29 cellular contexts compared by ENCODE assay signal in the genomic region with DNA sequence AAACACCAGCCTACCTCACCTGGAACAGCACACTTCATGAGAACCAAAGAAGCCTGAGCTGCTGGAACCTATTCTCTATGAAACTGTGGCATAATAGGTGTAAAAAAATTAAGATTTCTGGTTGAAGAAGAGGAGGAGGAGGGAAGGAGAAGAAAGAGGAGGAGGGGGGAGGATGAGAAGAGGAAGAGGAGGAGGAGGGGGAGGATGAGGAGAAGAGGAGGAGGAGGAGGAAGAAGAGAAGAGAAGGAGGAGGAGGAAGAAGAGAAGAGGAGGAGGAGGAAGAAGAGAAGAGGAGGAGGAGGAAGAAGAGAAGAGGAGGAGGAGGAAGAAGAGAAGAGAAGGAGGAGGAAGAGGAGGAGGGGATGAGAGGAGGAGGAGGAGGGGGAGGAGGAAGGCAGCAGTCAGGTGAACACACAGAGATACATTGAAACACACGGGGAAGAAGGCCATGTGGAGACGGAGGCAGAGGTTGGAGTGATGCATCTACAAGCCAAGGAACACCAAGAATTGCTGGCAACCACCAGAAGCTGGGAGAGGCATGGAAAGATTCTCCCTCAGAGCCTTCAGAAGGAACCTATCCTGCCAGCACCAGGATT. TPM values are rescaled to one million over a fixed set of nuclear protein-coding genes. Genes with fewer than 3 reads are reported as not detected.
"Had no signal": no experiment of that assay in that cellular context is flagged by ENCODE, and none has a peak within 500 bp of the region (broad histone marks: within the 10 kb centered on the region; RNA-seq: fewer than 3 reads in every experiment).

No MANE protein-coding gene starts in this region.

- H3K27ac ChIP-seq: coronary artery, dorsolateral prefrontal cortex, esophagus squamous epithelium, gastrocnemius medialis, heart right ventricle, left lung, lower lobe of right lung had no signal

- H3K9me3 ChIP-seq: gastrocnemius medialis had no signal

- H3K4me3 ChIP-seq: coronary artery, dorsolateral prefrontal cortex, esophagus squamous epithelium, gastrocnemius medialis, heart right ventricle, left lung, lower lobe of right lung, mucosa of descending colon had no signal

- H3K36me3 ChIP-seq: esophagus squamous epithelium, gastrocnemius medialis, heart right ventricle, left lung, lower lobe of right lung had no signal

- DNase-seq: dermis blood vessel endothelial cell; dorsolateral prefrontal cortex; effector CD4-positive, alpha-beta T cell; effector memory CD4-positive, alpha-beta T cell; esophagus squamous epithelium; foreskin fibroblast; foreskin melanocyte; gastrocnemius medialis; glutamatergic neuron; head of caudate nucleus; heart right ventricle; hippocampal formation; left cardiac atrium; left lung; left ventricle myocardium superior; lower lobe of right lung; mesenchymal stem cell; mucosa of descending colon; naive B cell had no signal

- ATAC-seq: esophagus mucosa, gastrocnemius medialis, heart right ventricle, left cardiac atrium, left lung, left ventricle myocardium superior, lower lobe of right lung, mucosa of descending colon had no signal

- H3K27me3 ChIP-seq: gastrocnemius medialis had no signal

- FAIRE-seq: colon, endothelial cell of umbilical vein, islet of Langerhans, keratinocyte had no signal

- H3K4me1 ChIP-seq: left lung had no signal

RNA-seq across cellular contexts. Expression of a gene that starts 8.2 kb away (rescaled TPM):
- total RNA-seq: epithelial cell of proximal tubule, glomerular endothelial cell, lung microvascular endothelial cell, mesenteric fat pad had no signal
